10 cellular contexts compared by ENCODE assay signal in the genomic region with DNA sequence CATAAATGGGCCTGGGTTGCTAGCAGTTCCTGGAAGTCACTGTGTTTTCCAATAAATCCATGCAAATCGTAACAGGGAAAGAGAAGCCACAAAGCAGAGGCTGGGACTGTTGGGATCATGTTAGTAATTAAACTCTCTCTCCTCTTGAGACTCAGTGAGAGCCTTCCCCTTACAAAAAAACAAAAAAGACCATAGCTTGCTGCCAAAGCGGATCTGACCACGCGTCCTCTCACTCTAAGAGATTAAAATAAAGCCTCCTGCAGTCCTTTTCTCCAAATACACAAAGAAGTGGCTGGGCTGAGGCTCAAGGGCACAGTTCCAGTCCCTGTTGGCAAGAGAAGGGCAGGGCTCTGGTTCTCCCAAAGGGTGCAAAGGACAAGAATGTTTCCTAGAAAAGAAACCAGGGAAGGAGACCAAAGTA. TPM values are rescaled to one million over a fixed set of nuclear protein-coding genes. Genes with fewer than 3 reads are reported as not detected.
DNase-seq lines count a peak whose midpoint lies in the region; ATAC-seq, FAIRE-seq and TF ChIP-seq lines count a peak whose summit lies in the region.
"Had no signal": no experiment of that assay in that cellular context is flagged by ENCODE, and none has a peak within 500 bp of the region (broad histone marks: within the 10 kb centered on the region; RNA-seq: fewer than 3 reads in every experiment).

No MANE protein-coding gene starts in this region.

- no peak overlapping the region for H2AK5ac ChIP-seq in trophoblast cell (ENCODE audit: low read length)

- no peak overlapping the region for H4K8ac ChIP-seq in trophoblast cell (ENCODE audit: low read depth, low read length)

- H3K9me3 Mint-ChIP-seq in activated CD4-positive, alpha-beta T cell treated with anti-CD3 and anti-CD28 coated beads, Interleukin-2, amount 10 ng/mL, durations not matched to agents 24 days and 14 days, result no peaks in the 10 kb centered on the region
- H3K9me3 Mint-ChIP-seq: stimulated activated naive CD8-positive, alpha-beta T cell treated with anti-CD3 and anti-CD28 coated beads, Interleukin-15, Interleukin-2, amounts not matched to agents 100 ng/mL and 50 ng/mL, for 24 hours had no signal

- no peaks in the 10 kb centered on the region for H3K79me1 ChIP-seq in trophoblast cell (ENCODE audit: low read length)

- no peak overlapping the region for H3K27ac Mint-ChIP-seq in activated CD4-positive, alpha-beta T cell treated with anti-CD3 and anti-CD28 coated beads, Interleukin-2, amount 10 ng/mL, durations not matched to agents 24 days and 14 days
- H3K27ac Mint-ChIP-seq: stimulated activated naive CD8-positive, alpha-beta T cell treated with anti-CD3 and anti-CD28 coated beads, Interleukin-15, Interleukin-2, amounts not matched to agents 100 ng/mL and 50 ng/mL, for 24 hours had no signal

- peak overlapping the region; percentile 64 to 86 for H3K27ac ChIP-seq in kidney (ENCODE audit: low read depth in 2 of 2, low read length in 2 of 2)
- H3K27ac ChIP-seq in gastrocnemius medialis, result peak overlapping the region; percentile 57 to 89 (median 62)
- no peak overlapping the region for H3K27ac ChIP-seq in trophoblast cell (ENCODE audit: low read depth, low read length)

- no peak for ATAC-seq in gastrocnemius medialis

- H2BK5ac ChIP-seq in trophoblast cell (ENCODE audit: low read depth, low read length, poor library complexity), result no peak overlapping the region

- peaks cover 20% of the 10 kb centered on the region for H3K36me3 Mint-ChIP-seq in activated CD4-positive, alpha-beta T cell treated with anti-CD3 and anti-CD28 coated beads, Interleukin-2, amount 10 ng/mL, durations not matched to agents 24 days and 14 days (ENCODE audit: low read depth)

- WGBS in trophoblast cell (ENCODE audit: extremely low coverage, insufficient coverage, insufficient read length), result no CpG with 5 or more reads among the region's 4 CpGs

- no peak overlapping the region for H3K23ac ChIP-seq in trophoblast cell (ENCODE audit: low read length)

- H3K4me2 ChIP-seq in trophoblast cell (ENCODE audit: low read length), result no peak overlapping the region

- H3K9me3 ChIP-seq in kidney (ENCODE audit: control insufficient read depth in 1 of 2, low read length in 2 of 2) (no peaks in the 10 kb centered on the region), gastrocnemius medialis (no peaks in the 10 kb centered on the region), trophoblast cell (ENCODE audit: insufficient read depth, low read depth, low read length) (no peaks in the 10 kb centered on the region)

- no peak overlapping the region for H3K14ac ChIP-seq in trophoblast cell (ENCODE audit: low read length)

- no peak overlapping the region for H3K18ac ChIP-seq in trophoblast cell (ENCODE audit: low read length)

- H3K27me3 ChIP-seq in gastrocnemius medialis, result no peaks in the 10 kb centered on the region
- no peaks in the 10 kb centered on the region for H3K27me3 ChIP-seq in trophoblast cell (ENCODE audit: insufficient read depth, low read length)

- H3K27me3 Mint-ChIP-seq in activated CD4-positive, alpha-beta T cell treated with anti-CD3 and anti-CD28 coated beads, Interleukin-2, amount 10 ng/mL, durations not matched to agents 24 days and 14 days, result no peaks in the 10 kb centered on the region
- H3K27me3 Mint-ChIP-seq: stimulated activated naive CD8-positive, alpha-beta T cell treated with anti-CD3 and anti-CD28 coated beads, Interleukin-15, Interleukin-2, amounts not matched to agents 100 ng/mL and 50 ng/mL, for 24 hours had no signal

- H4K91ac ChIP-seq in trophoblast cell (ENCODE audit: low read depth, low read length), result no peak overlapping the region

- no peak overlapping the region for H3K4me3 ChIP-seq in cardiac fibroblast (replicated peaks in 1 of 2; ENCODE audit: low read depth in 2 of 2, low read length in 2 of 2)
- peak overlapping the region; percentile 39 to 64 for H3K4me3 ChIP-seq in kidney (ENCODE audit: low read length in 2 of 2)
- peak overlapping the region in 2 of 4 donors; percentile 4 to 21 for H3K4me3 ChIP-seq in gastrocnemius medialis
- no peak overlapping the region for H3K4me3 ChIP-seq in trophoblast cell (ENCODE audit: low read depth, low read length)

- H3K4me1 Mint-ChIP-seq in activated CD4-positive, alpha-beta T cell treated with anti-CD3 and anti-CD28 coated beads, Interleukin-2, amount 10 ng/mL, durations not matched to agents 24 days and 14 days, result peaks cover 15% of the 10 kb centered on the region

- H3K9ac ChIP-seq in kidney (ENCODE audit: low read length in 2 of 2), result peak overlapping the region; percentile 5 to 65
- no peak overlapping the region for H3K9ac ChIP-seq in trophoblast cell (ENCODE audit: low read length)

- in situ Hi-C loops in gastrocnemius medialis (cut with MboI; ENCODE audit: low sequenced_read_pairs in 4 of 4), result no loop called here

- H3K4ac ChIP-seq in trophoblast cell (ENCODE audit: low read depth, low read length), result no peak overlapping the region

- H3K36me3 ChIP-seq in kidney (ENCODE audit: control insufficient read depth in 1 of 2, insufficient read depth in 2 of 2, low read length in 2 of 2) (no peaks in the 10 kb centered on the region), gastrocnemius medialis (no peaks in the 10 kb centered on the region), trophoblast cell (ENCODE audit: control insufficient read depth in 1 of 2, insufficient read depth in 2 of 2, low read length in 2 of 2) (no peaks in the 10 kb centered on the region)

- no peak overlapping the region for H3K4me3 Mint-ChIP-seq in activated CD4-positive, alpha-beta T cell treated with anti-CD3 and anti-CD28 coated beads, Interleukin-2, amount 10 ng/mL, durations not matched to agents 24 days and 14 days
- H3K4me3 Mint-ChIP-seq: stimulated activated naive CD8-positive, alpha-beta T cell treated with anti-CD3 and anti-CD28 coated beads, Interleukin-15, Interleukin-2, amounts not matched to agents 100 ng/mL and 50 ng/mL, for 24 hours had no signal

- no peak overlapping the region for H4K12ac ChIP-seq in trophoblast cell (ENCODE audit: low read depth, low read length)

- no peaks in the 10 kb centered on the region for H3K79me2 ChIP-seq in trophoblast cell (ENCODE audit: control insufficient read depth, insufficient read depth, low read length, poor library complexity)

- no peak for TF ChIP-seq POLR2A in gastrocnemius medialis (IDR thresholded peaks at IDR 0.05)

- H3K4me1 ChIP-seq in kidney (ENCODE audit: control insufficient read depth in 1 of 2, insufficient read depth in 1 of 2, low read depth in 1 of 2, low read length in 2 of 2) (peaks cover 3 to 5% of the 10 kb centered on the region in 2 donors), gastrocnemius medialis (peaks cover 47 to 50% of the 10 kb centered on the region in 2 donors), trophoblast cell (ENCODE audit: control insufficient read depth in 1 of 2, insufficient read depth in 2 of 2, low read length in 2 of 2) (no peaks in the 10 kb centered on the region)

- no peak overlapping the region for H2BK12ac ChIP-seq in trophoblast cell (ENCODE audit: low read length)

- DNase-seq in GM03348 (ENCODE audit: low spot score) (peak; percentile 39), cardiac fibroblast (ENCODE audit: low read depth in 2 of 2) (peak; percentile 23 to 92), kidney (peak; percentile 78), gastrocnemius medialis (peak in 1 of 2 donors; percentile 54), trophoblast cell (no peak), NCI-H510A (lab: John Stamatoyannopoulos, UW) (no peak), 8988T (no peak)
- DNase-seq in activated CD4-positive, alpha-beta T cell treated with anti-CD3 and anti-CD28 coated beads, Interleukin-2, amount 10 ng/mL, durations not matched to agents 24 days and 14 days, result no peak

- H2AFZ ChIP-seq in trophoblast cell (ENCODE audit: insufficient read depth, low read length, poor library complexity), result no peak overlapping the region

- FAIRE-seq in kidney (lab: Jason Lieb, UNC), result no peak
- FAIRE-seq: islet of Langerhans had no signal

- no peak for TF ChIP-seq CTCF in cardiac fibroblast (IDR thresholded peaks at IDR 0.05; ENCODE audit: low read depth, low read length)
- TF ChIP-seq CTCF in kidney (IDR thresholded peaks at IDR 0.05; ENCODE audit: borderline replicate concordance, extremely low read depth, insufficient read depth), result no peak
- TF ChIP-seq CTCF in gastrocnemius medialis (IDR thresholded peaks at IDR 0.05 in 4 of 5, conservative IDR thresholded peaks at IDR 0.05 in 1 of 5), result no peak

- H2BK120ac ChIP-seq in trophoblast cell (ENCODE audit: insufficient read depth, low read length, poor library complexity), result no peak overlapping the region

- intact Hi-C loops in kidney (cut with DNase I), result no loop called here
- intact Hi-C loops in gastrocnemius medialis (cut with DNase I; ENCODE audit: low total_unique reads), result no loop called here
- intact Hi-C loops in activated CD4-positive, alpha-beta T cell treated with anti-CD3 and anti-CD28 coated beads, Interleukin-2, amount 10 ng/mL, durations not matched to agents 24 days and 14 days (cut with micrococcal nuclease), result no loop called here

RNA-seq across cellular contexts. Expression of a gene that starts 38.5 kb away (rescaled TPM):
- total RNA-seq in kidney, result 33.5 TPM
- polyA plus RNA-seq in kidney (ENCODE audit: insufficient read depth, low read depth, low replicate concordance), result 13.6 TPM
- 1 to 10 TPM; 6.2 to 7.4 (median 7.0) TPM for total RNA-seq in gastrocnemius medialis
- 41.5 and 42.7 TPM in 2 replicates for total RNA-seq in activated CD4-positive, alpha-beta T cell treated with anti-CD3 and anti-CD28 coated beads, Interleukin-2, amount 10 ng/mL, durations not matched to agents 24 days and 14 days
- 18.5 and 19.6 TPM in 2 replicates for polyA plus RNA-seq in trophoblast cell (2013)

RNA-seq across cellular contexts. Expression of a gene that starts 40.2 kb away (rescaled TPM):
- total RNA-seq in kidney (136 TPM), gastrocnemius medialis (100 to 1,000 TPM; 122 to 152 (median 132) TPM)
- polyA plus RNA-seq in kidney (ENCODE audit: insufficient read depth, low read depth, low replicate concordance), result 44.9 TPM
- total RNA-seq in activated CD4-positive, alpha-beta T cell treated with anti-CD3 and anti-CD28 coated beads, Interleukin-2, amount 10 ng/mL, durations not matched to agents 24 days and 14 days, result 119 and 133 TPM in 2 replicates
- polyA plus RNA-seq in trophoblast cell (2013), result 44.9 and 45.3 TPM in 2 replicates

Comparison
In these comparisons a context has a peak if more than half of its experiments do, and no peak if none do; other contexts are left out.
1. DNase-seq: peak in GM03348 (single experiment), cardiac fibroblast (2 of 2) and kidney (single experiment); none in activated CD4-positive, alpha-beta T cell treated with anti-CD3 and anti-CD28 coated beads, Interleukin-2, amount 10 ng/mL, durations not matched to agents 24 days and 14 days (single experiment), trophoblast cell (0 of 2), NCI-H510A (single experiment) and 8988T (single experiment).
2. H3K4me3 ChIP-seq: peak in kidney (2 of 2); none in cardiac fibroblast (0 of 2) and trophoblast cell (single experiment).